8 cellular contexts compared by ENCODE assay signal in the genomic region with DNA sequence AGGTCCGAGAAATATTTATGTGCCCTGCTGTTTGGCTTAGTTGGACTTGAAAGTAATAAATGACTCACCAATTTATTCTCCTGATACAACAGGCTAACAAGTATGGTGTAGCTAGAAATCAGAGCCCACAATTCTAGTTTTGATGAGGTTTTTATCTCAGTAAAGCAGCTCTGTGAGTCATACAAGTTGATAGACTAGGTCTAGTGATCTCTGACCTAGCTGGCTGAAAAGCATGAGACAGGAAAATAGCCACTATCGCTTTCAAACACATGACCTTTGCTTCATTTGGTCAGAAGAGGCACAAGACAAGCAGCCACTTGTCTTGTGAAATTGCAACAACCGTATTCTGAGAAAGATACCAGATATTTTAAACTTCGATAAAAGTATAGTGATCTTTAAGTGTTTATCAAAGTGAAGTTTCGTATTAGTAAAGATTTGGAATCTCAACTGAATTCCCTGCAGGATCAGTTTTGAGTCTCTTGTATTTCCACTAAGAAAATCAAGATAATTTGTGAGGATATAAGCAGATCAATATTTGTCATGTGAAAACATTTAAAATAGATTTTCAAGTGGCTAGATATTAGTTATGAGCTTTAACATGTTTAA.
A peak's percentile ranks its signal among the peaks of the same experiment; 100 is the strongest.
DNase-seq lines count a peak whose midpoint lies in the region; ATAC-seq and TF ChIP-seq lines count a peak whose summit lies in the region.

No MANE protein-coding gene starts in this region.

- POLR2A ChIA-PET in activated CD8-positive, alpha-beta T cell treated with anti-CD3 and anti-CD28 coated beads for 36 hours (lab: Charles Lee): no interaction called here

- H3K4me3 ChIP-seq in ACC112 (ENCODE audit: low read depth, low read length) (no peak overlapping the region), HUES64 (ENCODE audit: low read length) (no peak overlapping the region), cardiac muscle cell (no peak overlapping the region)

- H3K36me3 Mint-ChIP-seq in activated CD8-positive, alpha-beta T cell treated with anti-CD3 and anti-CD28 coated beads for 36 hours (ENCODE audit: low read depth): peaks cover 1% of the 10 kb centered on the region

- H3K9me3 ChIP-seq in HUES64 (ENCODE audit: insufficient read depth, low read depth, low read length) (no peaks in the 10 kb centered on the region), cardiac muscle cell (ENCODE audit: low read depth) (no peaks in the 10 kb centered on the region)

- CTCF ChIA-PET in activated CD8-positive, alpha-beta T cell treated with anti-CD3 and anti-CD28 coated beads for 36 hours (lab: Charles Lee): no interaction called here

- H3K4me3 Mint-ChIP-seq in activated CD8-positive, alpha-beta T cell treated with anti-CD3 and anti-CD28 coated beads for 36 hours: no peak overlapping the region

- H3K27me3 ChIP-seq in ACC112 (ENCODE audit: insufficient read depth, low read length) (no peaks in the 10 kb centered on the region), HUES64 (ENCODE audit: insufficient read depth, low read length) (no peaks in the 10 kb centered on the region), cardiac muscle cell (no peaks in the 10 kb centered on the region)

- no peaks in the 10 kb centered on the region for H3K79me2 ChIP-seq in ACC112 (ENCODE audit: control insufficient read depth, insufficient read depth, low read length, unreplicated experiment)

- H3K36me3 ChIP-seq in ACC112 (ENCODE audit: insufficient read depth, low read length) (no peaks in the 10 kb centered on the region), HUES64 (ENCODE audit: insufficient read depth, low read length) (no peaks in the 10 kb centered on the region), cardiac muscle cell (no peaks in the 10 kb centered on the region)

- H3K9ac ChIP-seq in HUES64 (ENCODE audit: low read depth, low read length): no peak overlapping the region

- H3K27me3 Mint-ChIP-seq in activated CD8-positive, alpha-beta T cell treated with anti-CD3 and anti-CD28 coated beads for 36 hours: no peaks in the 10 kb centered on the region

- H2AFZ ChIP-seq in ACC112 (ENCODE audit: low read length, unreplicated experiment): peak overlapping the region; percentile 44

- H3K27ac ChIP-seq in ACC112 (ENCODE audit: low read depth, low read length) (no peak overlapping the region), HUES64 (ENCODE audit: low read depth, low read length) (peak overlapping the region; percentile 28; the same call in 1 of the 2 replicates), cardiac muscle cell (no peak overlapping the region)

- H3K9me3 Mint-ChIP-seq in activated CD8-positive, alpha-beta T cell treated with anti-CD3 and anti-CD28 coated beads for 36 hours: no peaks in the 10 kb centered on the region

- peak; percentile 88 for ATAC-seq in GM21360 (IDR thresholded peaks at IDR 0.05; ENCODE audit: unreplicated experiment)
- ATAC-seq in activated CD8-positive, alpha-beta T cell treated with anti-CD3 and anti-CD28 coated beads for 36 hours: no peak

- DNase-seq in cardiac muscle cell (ENCODE audit: low read depth in 1 of 2, low spot score in 1 of 2) (peak; percentile 18 to 25), GDM1 (lab: John Stamatoyannopoulos, UW) (no peak), SIG-M5 treated with dmso at 0.1 percent for 504 hours (lab: John Stamatoyannopoulos, UW; ENCODE audit: unreplicated experiment) (no peak)
- no peak for DNase-seq in stimulated activated CD4-positive, alpha-beta T cell treated with anti-CD3 and anti-CD28 coated beads, Interleukin-1b, Interleukin-23, amount 100 ng/mL, for 48 hours
- DNase-seq in activated CD8-positive, alpha-beta T cell treated with anti-CD3 and anti-CD28 coated beads for 36 hours: no peak

- WGBS in HUES64: 96% methylated on average over 4 of the region's 5 CpGs

- TF ChIP-seq CTCF in cardiac muscle cell (IDR thresholded peaks at IDR 0.05; ENCODE audit: low read depth, low read length): no peak
- TF ChIP-seq CTCF in activated CD8-positive, alpha-beta T cell treated with anti-CD3 and anti-CD28 coated beads for 36 hours (IDR thresholded peaks at IDR 0.05): no peak

- H3K4me1 ChIP-seq in ACC112 (ENCODE audit: control insufficient read depth, insufficient read depth, low read length, unreplicated experiment) (peaks cover 12% of the 10 kb centered on the region), HUES64 (ENCODE audit: insufficient read depth, low read length) (peaks cover 4% of the 10 kb centered on the region; the same call in 1 of the 2 replicates), cardiac muscle cell (ENCODE audit: low read depth) (peaks cover 7% of the 10 kb centered on the region)

- no peak overlapping the region for H3K27ac Mint-ChIP-seq in activated CD8-positive, alpha-beta T cell treated with anti-CD3 and anti-CD28 coated beads for 36 hours

- H3K4me1 Mint-ChIP-seq in activated CD8-positive, alpha-beta T cell treated with anti-CD3 and anti-CD28 coated beads for 36 hours (ENCODE audit: low read depth): no peaks in the 10 kb centered on the region

- intact Hi-C loops in activated CD8-positive, alpha-beta T cell treated with anti-CD3 and anti-CD28 coated beads for 36 hours (cut with micrococcal nuclease): no loop called here

Comparison
In these comparisons a context has a peak if more than half of its experiments do, and no peak if none do; other contexts are left out.
1. DNase-seq: peak in cardiac muscle cell (2 of 2); none in GDM1 (single experiment), stimulated activated CD4-positive, alpha-beta T cell treated with anti-CD3 and anti-CD28 coated beads, Interleukin-1b, Interleukin-23, amount 100 ng/mL, for 48 hours (single experiment), activated CD8-positive, alpha-beta T cell treated with anti-CD3 and anti-CD28 coated beads for 36 hours (single experiment) and SIG-M5 treated with dmso at 0.1 percent for 504 hours (single experiment).